In the genomic region with DNA sequence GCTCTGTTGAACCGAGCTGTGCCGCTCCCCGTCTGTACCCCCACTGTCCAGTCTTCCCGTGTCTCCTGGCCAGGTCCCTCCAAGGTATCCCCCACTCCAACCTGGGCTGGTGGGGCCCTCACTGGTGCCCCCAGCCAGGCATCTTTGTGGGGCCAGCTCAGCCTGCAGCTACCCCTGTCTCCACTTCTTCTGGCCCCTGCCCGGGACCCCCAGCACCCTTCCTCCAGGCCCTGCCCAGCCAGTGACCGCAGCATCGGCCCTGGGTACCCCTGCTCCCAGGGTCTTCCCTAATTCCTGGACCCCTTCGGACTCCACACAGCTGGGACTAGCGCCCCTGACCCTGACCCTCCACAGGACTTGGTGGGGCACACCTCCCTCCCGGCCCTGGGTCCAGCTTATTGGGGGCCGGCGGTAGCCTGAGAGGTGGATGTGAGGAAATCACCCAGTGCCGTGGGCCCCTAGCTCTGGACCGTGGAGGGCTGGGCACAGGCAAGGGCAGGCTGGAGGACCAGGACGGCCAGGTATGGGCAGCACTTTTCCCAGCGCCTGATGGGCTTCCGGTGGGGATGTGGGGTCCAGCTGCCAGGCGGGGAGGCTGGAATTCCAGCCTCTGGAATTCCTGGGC, we compare ENCODE assay signal across 8 cellular contexts. TPM values are rescaled to one million over a fixed set of nuclear protein-coding genes. Genes with fewer than 3 reads are reported as not detected.
A peak's percentile ranks its signal among the peaks of the same experiment; 100 is the strongest.
DNase-seq lines count a peak whose midpoint lies in the region; ATAC-seq and TF ChIP-seq lines count a peak whose summit lies in the region.

No MANE protein-coding gene starts in this region.

- H3K36me3 ChIP-seq in left lung (peaks cover 0 to 18% of the 10 kb centered on the region in 2 donors), stomach (peaks cover 0 to 18% (median 4%) of the 10 kb centered on the region in 4 donors)

- no peak for TF ChIP-seq EP300 in stomach (IDR thresholded peaks at IDR 0.05)

- H3K27me3 ChIP-seq in left lung = peaks cover 0 to 84% of the 10 kb centered on the region in 2 donors
- peaks cover 0 to 65% (median 23%) of the 10 kb centered on the region in 3 donors for H3K27me3 ChIP-seq in stomach

- peak overlapping the region; percentile 5; the same call in 1 of the 2 replicates for H3K4me3 ChIP-seq in LNCaP clone FGC (ENCODE audit: low read depth, low read length)
- H3K4me3 ChIP-seq in left lung = no peak overlapping the region
- peak overlapping the region in 1 of 4 donors; percentile 41 for H3K4me3 ChIP-seq in stomach

- H3K4me1 ChIP-seq in left lung (peaks cover 50 to 89% of the 10 kb centered on the region in 2 donors), stomach (peaks cover 62 to 97% (median 82%) of the 10 kb centered on the region in 4 donors)

- H3K4me3 Mint-ChIP-seq in activated naive CD8-positive, alpha-beta T cell treated with anti-CD3 and anti-CD28 coated beads, Interleukin-2, amount 50 U/mL, for 24 hours = peak overlapping the region; percentile 71

- TF ChIP-seq CTCF in LNCaP clone FGC (IDR thresholded peaks at IDR 0.05; ENCODE audit: control insufficient read depth, extremely low read depth, insufficient read depth) = no peak
- no peak for TF ChIP-seq CTCF in left lung (IDR thresholded peaks at IDR 0.05)
- TF ChIP-seq CTCF in stomach (IDR thresholded peaks at IDR 0.05) = no peak

- no peaks in the 10 kb centered on the region for H3K9me3 Mint-ChIP-seq in activated naive CD8-positive, alpha-beta T cell treated with anti-CD3 and anti-CD28 coated beads, Interleukin-2, amount 50 U/mL, for 24 hours

- intact Hi-C loops in left lung (cut with DNase I) = no loop called here
- intact Hi-C loops in stomach (cut with DNase I; ENCODE audit: low total_unique reads) = no loop called here

- H3K9me3 ChIP-seq in left lung (no peaks in the 10 kb centered on the region), stomach (no peaks in the 10 kb centered on the region)

- H3K27me3 Mint-ChIP-seq in activated naive CD8-positive, alpha-beta T cell treated with anti-CD3 and anti-CD28 coated beads, Interleukin-2, amount 50 U/mL, for 24 hours = peaks cover 9% of the 10 kb centered on the region

- H3K27ac Mint-ChIP-seq in activated naive CD8-positive, alpha-beta T cell treated with anti-CD3 and anti-CD28 coated beads, Interleukin-2, amount 50 U/mL, for 24 hours = peak overlapping the region; percentile 94

- no peak for ATAC-seq in activated naive CD8-positive, alpha-beta T cell treated with anti-CD3 and anti-CD28 coated beads, Interleukin-2, amount 50 U/mL, for 24 hours
- ATAC-seq in left lung = no peak

- peaks cover 52% of the 10 kb centered on the region for H3K4me1 Mint-ChIP-seq in activated naive CD8-positive, alpha-beta T cell treated with anti-CD3 and anti-CD28 coated beads, Interleukin-2, amount 50 U/mL, for 24 hours

- no peaks in the 10 kb centered on the region for H3K36me3 Mint-ChIP-seq in activated naive CD8-positive, alpha-beta T cell treated with anti-CD3 and anti-CD28 coated beads, Interleukin-2, amount 50 U/mL, for 24 hours (ENCODE audit: low read depth)

- WGBS in stomach, 5 donors = 55 to 72% (median 71%) methylated on average over 13 to 18 of the region's 18 CpGs

- H3K27ac ChIP-seq in left lung (peak overlapping the region; percentile 92 to 97), stomach (peak overlapping the region; percentile 48 to 95 (median 91))

- DNase-seq in LNCaP clone FGC (ENCODE audit: low read depth) (no peak), left lung (no peak), stomach (no peak), NK-92 (lab: John Stamatoyannopoulos, UW; ENCODE audit: unreplicated experiment) (no peak), activated gamma-delta T cell (lab: John Stamatoyannopoulos, UW) (no peak), HT-29 (ENCODE audit: low spot score) (no peak), GM19238 (ENCODE audit: insufficient read length, low spot score) (no peak)
- DNase-seq in activated naive CD8-positive, alpha-beta T cell treated with anti-CD3 and anti-CD28 coated beads, Interleukin-2, amount 50 U/mL, for 24 hours = no peak

- TF ChIP-seq POLR2A in stomach (IDR thresholded peaks at IDR 0.05) = no peak

RNA-seq across cellular contexts. Expression of gene CRIP1, which starts 4.1 kb away (rescaled TPM):
- total RNA-seq in left lung = 100 to 1,000 TPM; 171 to 281 TPM
- total RNA-seq in stomach = 10 to 100 TPM in 3 of 5 donors, 1 to 10 TPM in 1, not detected in 1; 3.5 to 95.0 (median 23.9) TPM
- 100 to 1,000 TPM in 1 of 3 donors, 10 to 100 TPM in 2; 60.1 to 149 (median 99.0) TPM for polyA plus RNA-seq in stomach
- 667 and 791 TPM in 2 replicates for total RNA-seq in HT-29 (2014; rRNA removed; shearing (Covaris generic))

RNA-seq across cellular contexts. Expression of gene CRIP2, which starts 8.0 kb away (rescaled TPM):
- 100 to 1,000 TPM; 172 to 224 TPM for total RNA-seq in left lung
- total RNA-seq in stomach = 100 to 1,000 TPM in 1 of 5 donors, 10 to 100 TPM in 4; 36.0 to 135 (median 72.7) TPM
- 100 to 1,000 TPM in 1 of 3 donors, 10 to 100 TPM in 2; 68.5 to 127 (median 94.7) TPM for polyA plus RNA-seq in stomach
- 267 and 274 TPM in 2 replicates for total RNA-seq in HT-29 (2014; rRNA removed; shearing (Covaris generic))

RNA-seq across cellular contexts. Expression of gene TEDC1, which starts 8.4 kb away (rescaled TPM):
- 10 to 100 TPM; 12.8 to 16.8 TPM for total RNA-seq in left lung
- 100 to 1,000 TPM in 1 of 5 donors, 10 to 100 TPM in 2, 1 to 10 TPM in 2; 3.0 to 167 (median 44.9) TPM for total RNA-seq in stomach
- polyA plus RNA-seq in stomach = 10 to 100 TPM; 13.8 to 18.8 (median 17.1) TPM
- total RNA-seq in HT-29 (2014; rRNA removed; shearing (Covaris generic)) = 112 and 140 TPM in 2 replicates

RNA-seq across cellular contexts. Expression of gene TMEM121, which starts 43.8 kb away (rescaled TPM):
- total RNA-seq in left lung (1 to 10 TPM; 2.4 to 3.0 TPM), stomach (1 to 10 TPM in 4 of 5 donors, not detected in 1; 1.3 to 8.2 (median 2.1) TPM)
- polyA plus RNA-seq in stomach = 1 to 10 TPM in 2 of 3 donors, under 1 TPM in 1; 0.93 to 4.2 (median 1.2) TPM
- 0.31 and 0.65 TPM in 2 replicates for total RNA-seq in HT-29 (2014; rRNA removed; shearing (Covaris generic))
